Comparison of ENCODE assay signal across 21 cellular contexts in the genomic region with DNA sequence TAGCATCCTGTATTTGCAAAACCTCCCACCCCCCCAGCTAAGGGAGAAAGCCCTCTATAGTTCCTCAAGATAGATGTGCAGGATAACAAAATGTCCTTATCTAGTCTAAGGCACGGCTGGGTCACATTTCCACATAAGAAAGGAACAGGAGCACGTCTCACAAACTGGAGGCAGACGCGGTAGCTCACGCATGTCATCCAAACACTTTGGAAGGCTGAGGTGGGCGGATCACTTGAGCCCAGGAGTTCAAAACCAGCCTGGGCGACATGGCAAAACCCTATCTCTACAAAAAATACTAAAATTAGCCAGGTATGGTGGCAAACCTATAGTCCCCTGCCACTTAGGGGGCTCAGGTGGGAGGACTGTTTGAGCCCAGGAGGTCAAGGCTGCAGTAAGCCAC. TPM values are rescaled to one million over a fixed set of nuclear protein-coding genes. Genes with fewer than 3 reads are reported as not detected.
DNase-seq lines count a peak whose midpoint lies in the region; ATAC-seq and TF ChIP-seq lines count a peak whose summit lies in the region.
"Had no signal": no experiment of that assay in that cellular context is flagged by ENCODE, and none has a peak within 500 bp of the region (broad histone marks: within the 10 kb centered on the region; RNA-seq: fewer than 3 reads in every experiment).

No MANE protein-coding gene starts in this region.

- TF ChIP-seq CTCF in chondrocyte (IDR thresholded peaks at IDR 0.05) (no peak), neutrophil (IDR thresholded peaks at IDR 0.05) (no peak)

- H3K27me3 ChIP-seq in neutrophil = no peaks in the 10 kb centered on the region
- H3K27me3 ChIP-seq: Peyer's patch, upper lobe of left lung had no signal

- POLR2A ChIA-PET in activated CD4-positive, alpha-beta T cell treated with anti-CD3 and anti-CD28 coated beads for 36 hours (lab: Charles Lee) = interaction anchor here (0.8 to 0.9 kb wide), 2 partner anchors 9 to 10 kb away, joined by 3 read pairs; a partner anchor contains a TSS

- H3K4me1 ChIP-seq in neutrophil (ENCODE audit: control insufficient read depth in 1 of 2, insufficient read depth in 1 of 2, low read depth in 1 of 2, low read length in 1 of 2) = peaks cover 0 to 13% of the 10 kb centered on the region in 2 experiments

- peaks cover 71% of the 10 kb centered on the region for H3K4me1 Mint-ChIP-seq in activated CD4-positive, alpha-beta T cell treated with anti-CD3 and anti-CD28 coated beads for 36 hours
- H3K4me1 Mint-ChIP-seq in chondrocyte (ENCODE audit: low read depth) = peaks cover 44% of the 10 kb centered on the region

- no peaks in the 10 kb centered on the region for H3K9me3 Mint-ChIP-seq in activated CD4-positive, alpha-beta T cell treated with anti-CD3 and anti-CD28 coated beads for 36 hours (ENCODE audit: low read depth)
- H3K9me3 Mint-ChIP-seq in chondrocyte (ENCODE audit: low read depth) = no peaks in the 10 kb centered on the region
- H3K9me3 Mint-ChIP-seq: activated B cell treated with CpG ODN at 0.5 μM for 24 hours had no signal

- H3K4me3 Mint-ChIP-seq in activated CD4-positive, alpha-beta T cell treated with anti-CD3 and anti-CD28 coated beads for 36 hours = no peak overlapping the region
- no peak overlapping the region for H3K4me3 Mint-ChIP-seq in chondrocyte (ENCODE audit: unreplicated experiment)
- H3K4me3 Mint-ChIP-seq: activated B cell treated with CpG ODN at 0.5 μM for 24 hours had no signal

- peaks cover 50% of the 10 kb centered on the region for H3K36me3 ChIP-seq in SK-N-MC (ENCODE audit: insufficient read depth, low read length)
- H3K36me3 ChIP-seq in neutrophil = peaks cover 43% of the 10 kb centered on the region

- no peak for ATAC-seq in activated CD4-positive, alpha-beta T cell treated with anti-CD3 and anti-CD28 coated beads for 36 hours
- no peak for ATAC-seq in HG03045 (IDR thresholded peaks at IDR 0.05; ENCODE audit: unreplicated experiment)

- H3K27ac ChIP-seq in SK-N-MC = peak overlapping the region; percentile 31; the same call in 1 of the 2 replicates
- H3K27ac ChIP-seq in neutrophil = peak overlapping the region; percentile 41
- H3K27ac ChIP-seq: C4-2B, HL-60, KMS-11, Peyer's patch, skin epidermis, upper lobe of left lung had no signal

- no peak overlapping the region for H3K9ac ChIP-seq in SK-N-MC (ENCODE audit: insufficient read length)
- H3K9ac ChIP-seq: KMS-11 had no signal

- no peaks in the 10 kb centered on the region for H3K9me3 ChIP-seq in SK-N-MC (ENCODE audit: low read depth, low read length)
- H3K9me3 ChIP-seq in neutrophil = no peaks in the 10 kb centered on the region
- H3K9me3 ChIP-seq: Peyer's patch, upper lobe of left lung had no signal

- peaks cover 35% of the 10 kb centered on the region for H3K36me3 Mint-ChIP-seq in activated CD4-positive, alpha-beta T cell treated with anti-CD3 and anti-CD28 coated beads for 36 hours (ENCODE audit: low read depth)
- peaks cover 6% of the 10 kb centered on the region for H3K36me3 Mint-ChIP-seq in chondrocyte (ENCODE audit: low read depth)

- H3K4me3 ChIP-seq in SK-N-MC (no peak overlapping the region), neutrophil (ENCODE audit: low read depth in 1 of 2, low read length in 1 of 2) (no peak overlapping the region)
- H3K4me3 ChIP-seq: Peyer's patch, skin epidermis, upper lobe of left lung had no signal

- intact Hi-C loops in activated CD4-positive, alpha-beta T cell treated with anti-CD3 and anti-CD28 coated beads for 36 hours (cut with DNase I, micrococcal nuclease) = no loop called here

- CTCF ChIA-PET in activated CD4-positive, alpha-beta T cell treated with anti-CD3 and anti-CD28 coated beads for 36 hours (lab: Charles Lee) = interaction anchor here (0.6 kb wide), 1 partner anchor 12 kb away, joined by 3 read pairs; no protein-coding TSS in a partner anchor

- no peak for DNase-seq in activated CD4-positive, alpha-beta T cell treated with anti-CD3 and anti-CD28 coated beads for 36 hours
- DNase-seq in activated CD4-positive, alpha-beta T cell treated with anti-CD3 and anti-CD28 coated beads, Interleukin-2, amount 50 U/mL, for 4 hours = no peak
- no peak for DNase-seq in SK-N-MC (ENCODE audit: low read depth, low spot score)
- DNase-seq in chondrocyte (ENCODE audit: low spot score) = no peak
- DNase-seq in NCI-H128 (lab: John Stamatoyannopoulos, UW; ENCODE audit: unreplicated experiment) = no peak
- DNase-seq in T-helper 9 cell = no peak
- DNase-seq: activated B cell treated with CpG ODN at 0.5 μM for 24 hours; central memory CD4-positive, alpha-beta T cell; EL; foreskin melanocyte; NCI-H1417 treated with DMSO at 0.1 percent for 48 hours; posterior cingulate gyrus; stimulated activated CD4-positive, alpha-beta T cell treated with anti-CD3 and anti-CD28 coated beads, Interleukin-4, amount 100 ng/mL, for 4 hours; upper lobe of left lung had no signal

- no peaks in the 10 kb centered on the region for H3K27me3 Mint-ChIP-seq in activated CD4-positive, alpha-beta T cell treated with anti-CD3 and anti-CD28 coated beads for 36 hours
- H3K27me3 Mint-ChIP-seq in chondrocyte (ENCODE audit: low read depth) = no peaks in the 10 kb centered on the region
- H3K27me3 Mint-ChIP-seq: activated B cell treated with CpG ODN at 0.5 μM for 24 hours had no signal

- peak overlapping the region; percentile 45 for H3K27ac Mint-ChIP-seq in activated CD4-positive, alpha-beta T cell treated with anti-CD3 and anti-CD28 coated beads for 36 hours
- H3K27ac Mint-ChIP-seq in chondrocyte (ENCODE audit: unreplicated experiment) = peak overlapping the region; percentile 1
- H3K27ac Mint-ChIP-seq: activated B cell treated with CpG ODN at 0.5 μM for 24 hours had no signal

RNA-seq across cellular contexts. Expression of a gene that starts 9.3 kb away (rescaled TPM):
- total RNA-seq in activated CD4-positive, alpha-beta T cell treated with anti-CD3 and anti-CD28 coated beads for 36 hours = 100 to 1,000 TPM; 262 to 277 TPM
- total RNA-seq in chondrocyte = 211 to 249 TPM (median 216 TPM) in 3 replicates

RNA-seq across cellular contexts. Expression of a gene that starts 27.8 kb away (rescaled TPM):
- total RNA-seq in activated CD4-positive, alpha-beta T cell treated with anti-CD3 and anti-CD28 coated beads for 36 hours = 10 to 100 TPM in 1 of 2 experiments, 1 to 10 TPM in 1; 9.7 to 13.3 TPM
- total RNA-seq in chondrocyte = 28.5 to 33.9 TPM (median 33.5 TPM) in 3 replicates
